ENCODE assay signal across 8 cellular contexts in genomic region chr2:144449028-144449406, GRCh38.
A peak's percentile ranks its signal among the peaks of the same experiment; 100 is the strongest.
DNase-seq lines count a peak whose midpoint lies in the region; ATAC-seq and TF ChIP-seq lines count a peak whose summit lies in the region.

No MANE protein-coding gene starts in this region.

- H3K27me3 ChIP-seq in GM23248 (replicated peaks; ENCODE audit: insufficient read depth) = no peaks in the 10 kb centered on the region

- no peaks in the 10 kb centered on the region for H3K36me3 ChIP-seq in GM23248 (ENCODE audit: low read depth)

- in situ Hi-C loops in GM23248 (cut with MboI) = no loop called here

- H3K4me3 Mint-ChIP-seq in chondrocyte (ENCODE audit: unreplicated experiment) = no peak overlapping the region

- H3K9ac ChIP-seq in GM23248 = peak overlapping the region; percentile 39

- peak; percentile 17 for TF ChIP-seq CTCF in AG09309 (IDR thresholded peaks at IDR 0.05; ENCODE audit: control insufficient read depth, insufficient read depth, low read depth, low read length, missing control alignments)
- peak; percentile 65 for TF ChIP-seq CTCF in chondrocyte (IDR thresholded peaks at IDR 0.05)
- no peak for TF ChIP-seq CTCF in omental fat pad (IDR thresholded peaks at IDR 0.05)

- no peaks in the 10 kb centered on the region for H3K9me2 ChIP-seq in GM23248 (ENCODE audit: insufficient read depth)

- peak overlapping the region; percentile 5; the same call in 1 of the 2 replicates for H2AFZ ChIP-seq in GM23248

- no peaks in the 10 kb centered on the region for H3K27me3 Mint-ChIP-seq in chondrocyte (ENCODE audit: low read depth)

- WGBS in GM23248 (ENCODE audit: low coverage in 1 of 2, low lambda C conversion rate in 2 of 2, missing lambda C conversion rate in 2 of 2), 2 experiments = 24 to 32% methylated on average over 7 of the region's 7 CpGs

- peaks cover 31% of the 10 kb centered on the region for H3K4me1 Mint-ChIP-seq in chondrocyte (ENCODE audit: low read depth)

- H3K4me2 ChIP-seq in GM23248 (ENCODE audit: unreplicated experiment) = peak overlapping the region; percentile 56

- DNase-seq in AG09309 (ENCODE audit: low read depth) = no peak
- peak; percentile 59 for DNase-seq in GM23248
- DNase-seq in chondrocyte (ENCODE audit: low spot score) = no peak
- DNase-seq in medulla oblongata (ENCODE audit: extremely low spot score) = peak; percentile 70
- no peak for DNase-seq in activated effector memory CD4-positive, alpha-beta T cell treated with anti-CD3 and anti-CD28 coated beads, Interleukin-2, amount 50 U/mL, for 16 hours
- no peak for DNase-seq in omental fat pad (ENCODE audit: low spot score)
- no peak for DNase-seq in activated naive CD4-positive, alpha-beta T cell (lab: John Stamatoyannopoulos, UW)
- DNase-seq in H4 (ENCODE audit: low spot score) = no peak

- peaks cover 38% of the 10 kb centered on the region for H3K4me1 ChIP-seq in GM23248 (ENCODE audit: insufficient read depth)

- no peaks in the 10 kb centered on the region for H3K9me3 ChIP-seq in GM23248 (ENCODE audit: low read depth)

- ATAC-seq in omental fat pad (ENCODE audit: low FRiP score) = no peak

- peaks cover 83% of the 10 kb centered on the region for H3K79me2 ChIP-seq in GM23248 (ENCODE audit: insufficient read depth)

- H3K27ac ChIP-seq in GM23248 = no peak overlapping the region

- H3K36me3 Mint-ChIP-seq in chondrocyte (ENCODE audit: low read depth) = peaks cover 9% of the 10 kb centered on the region

- peaks cover 30% of the 10 kb centered on the region for H3F3A ChIP-seq in GM23248 (ENCODE audit: insufficient read depth)

- H4K20me1 ChIP-seq in GM23248 (ENCODE audit: insufficient read depth) = 0 out of 2 replicates have a peak, but pooled peaks cover 3% of the 10 kb centered on the region

- no peaks in the 10 kb centered on the region for H3K9me3 Mint-ChIP-seq in chondrocyte (ENCODE audit: low read depth)

- no peak overlapping the region for H3K27ac Mint-ChIP-seq in chondrocyte (ENCODE audit: unreplicated experiment)

- H3K4me3 ChIP-seq in AG09309 (ENCODE audit: control insufficient read depth, low read depth, low read length) (no peak overlapping the region), GM23248 (no peak overlapping the region)

Comparison
In these comparisons a context has a peak if more than half of its experiments do, and no peak if none do; other contexts are left out.
1. DNase-seq: peak in GM23248 (single experiment) and medulla oblongata (single experiment); none in AG09309 (single experiment), chondrocyte (single experiment), activated effector memory CD4-positive, alpha-beta T cell treated with anti-CD3 and anti-CD28 coated beads, Interleukin-2, amount 50 U/mL, for 16 hours (single experiment), omental fat pad (single experiment), activated naive CD4-positive, alpha-beta T cell (0 of 4) and H4 (single experiment).
2. CTCF ChIP-seq: peak in AG09309 (single experiment) and chondrocyte (single experiment); none in omental fat pad (0 of 3).